Comparison of ENCODE assay signal across 9 cellular contexts in genomic region chr4:111960241-111960667, GRCh38.
DNase-seq lines count a peak whose midpoint lies in the region; ATAC-seq and TF ChIP-seq lines count a peak whose summit lies in the region.
"Had no signal": no experiment of that assay in that cellular context is flagged by ENCODE, and none has a peak within 500 bp of the region (broad histone marks: within the 10 kb centered on the region; RNA-seq: fewer than 3 reads in every experiment).

No MANE protein-coding gene starts in this region.

- H3K4me2 ChIP-seq in OCI-LY7 (ENCODE audit: low read length): no peak overlapping the region

- DNase-seq in AG09309 (ENCODE audit: low read depth): peak; percentile 1
- DNase-seq in SK-MEL-5 (ENCODE audit: low read depth, low spot score): peak; percentile 55
- DNase-seq in aorta: no peak
- DNase-seq in OCI-LY7 (ENCODE audit: low spot score): no peak
- no peak for DNase-seq in NCI-H2029 treated with DMSO at 0.1 percent for 48 hours (lab: John Stamatoyannopoulos, UW)
- no peak for DNase-seq in SK-N-DZ (ENCODE audit: low spot score)
- DNase-seq: CD4-positive, alpha-beta memory T cell had no signal

- H4K20me1 ChIP-seq in OCI-LY7 (ENCODE audit: insufficient read depth, low read length): no peaks in the 10 kb centered on the region

- H3K36me3 ChIP-seq in aorta (ENCODE audit: control insufficient read depth in 1 of 2, insufficient read depth in 2 of 2, low read length in 1 of 2) (no peaks in the 10 kb centered on the region), OCI-LY7 (ENCODE audit: insufficient read depth, low read length) (no peaks in the 10 kb centered on the region)

- no peak overlapping the region for H3K27ac ChIP-seq in aorta (ENCODE audit: low read depth in 1 of 2, low read length in 2 of 2)
- H3K27ac ChIP-seq in OCI-LY7 (ENCODE audit: low read depth, low read length, poor library complexity, severe bottlenecking): no peak overlapping the region

- no peaks in the 10 kb centered on the region for H3K4me1 ChIP-seq in aorta (ENCODE audit: control insufficient read depth in 1 of 2, insufficient read depth in 2 of 2, low read length in 2 of 2)
- no peaks in the 10 kb centered on the region for H3K4me1 ChIP-seq in OCI-LY7 (ENCODE audit: insufficient read depth, low read length, poor library complexity, severe bottlenecking)

- H3K79me2 ChIP-seq in OCI-LY7 (ENCODE audit: insufficient read depth, low read depth, low read length): no peaks in the 10 kb centered on the region

- TF ChIP-seq CTCF in AG09309 (IDR thresholded peaks at IDR 0.05; ENCODE audit: control insufficient read depth, insufficient read depth, low read depth, low read length, missing control alignments) (no peak), OCI-LY7 (conservative IDR thresholded peaks at IDR 0.05; ENCODE audit: low read length) (no peak)

- H3K4me3 ChIP-seq in AG09309 (ENCODE audit: control insufficient read depth, low read depth, low read length) (no peak overlapping the region), aorta (ENCODE audit: low read length in 2 of 2) (no peak overlapping the region), OCI-LY7 (ENCODE audit: low read depth, low read length, poor library complexity, severe bottlenecking) (no peak overlapping the region)

- intact Hi-C loops in aorta (cut with DNase I) (no loop called here), OCI-LY7 (cut with micrococcal nuclease; ENCODE audit: unreplicated experiment) (no loop called here)

- H3K9me3 ChIP-seq in aorta (ENCODE audit: control insufficient read depth, low read length): no peaks in the 10 kb centered on the region
- H3K9me3 ChIP-seq in OCI-LY7 (ENCODE audit: low read length): no peaks in the 10 kb centered on the region

- POLR2A ChIA-PET in OCI-LY7 (lab: Charles Lee): no interaction called here

- WGBS in aorta, 2 donors: 84 to 88% methylated on average over 2 of the region's 2 CpGs

- H3K27me3 ChIP-seq in aorta (ENCODE audit: control insufficient read depth in 1 of 2, insufficient read depth in 2 of 2, low read length in 1 of 2): no peaks in the 10 kb centered on the region

- in situ Hi-C loops in SK-MEL-5 (cut with HindIII; ENCODE audit: low pct_unique_long_range_greater_than_20kb, low sequenced_read_pairs): no loop called here

- H3K9me2 ChIP-seq in OCI-LY7 (ENCODE audit: insufficient read depth, low read length): no peaks in the 10 kb centered on the region

- H2AFZ ChIP-seq in OCI-LY7 (ENCODE audit: low read length): no peak overlapping the region

- BruUV-seq in OCI-LY7 (replicated peaks; lab: Mats Ljungman, UMichigan): no TSS peak

- peak; percentile 76 for ATAC-seq in GM19328 (IDR thresholded peaks at IDR 0.05; ENCODE audit: unreplicated experiment)
- ATAC-seq in HG03025 (IDR thresholded peaks at IDR 0.05; ENCODE audit: low FRiP score, unreplicated experiment): peak; percentile 79
- ATAC-seq in aorta (ENCODE audit: low FRiP score): no peak

- CTCF ChIA-PET in OCI-LY7 (lab: Charles Lee; ENCODE audit: unreplicated experiment): no interaction called here

Comparison
In these comparisons a context has a peak if more than half of its experiments do, and no peak if none do; other contexts are left out.
1. DNase-seq: peak in AG09309 (single experiment) and SK-MEL-5 (single experiment); none in aorta (0 of 2), OCI-LY7 (single experiment), NCI-H2029 treated with DMSO at 0.1 percent for 48 hours (single experiment) and SK-N-DZ (single experiment).